8 cellular contexts compared by ENCODE assay signal in the genomic region with DNA sequence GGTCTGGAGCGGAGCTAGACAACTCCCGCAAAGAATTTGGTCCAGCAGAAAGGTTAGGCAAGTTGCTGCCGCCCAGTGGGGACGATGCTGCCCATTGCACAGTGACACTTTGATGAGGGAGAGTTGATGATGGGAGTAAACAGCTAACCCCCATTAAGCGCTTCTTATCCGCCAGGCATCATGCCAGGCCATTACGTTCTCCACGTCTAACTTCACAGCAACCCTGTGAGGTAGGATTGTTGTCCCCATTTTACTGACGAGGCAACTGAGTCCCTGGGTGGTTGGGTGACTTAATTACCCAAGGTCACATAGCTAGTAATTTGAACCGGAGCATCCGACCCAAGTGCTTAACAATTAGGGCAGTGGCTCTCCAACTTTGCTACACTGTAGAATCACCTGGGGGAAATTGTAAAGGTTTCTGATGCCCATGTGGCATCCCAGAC. TPM values are rescaled to one million over a fixed set of nuclear protein-coding genes. Genes with fewer than 3 reads are reported as not detected.
DNase-seq lines count a peak whose midpoint lies in the region; ATAC-seq, FAIRE-seq and TF ChIP-seq lines count a peak whose summit lies in the region.

No MANE protein-coding gene starts in this region.

- CTCF ChIA-PET in IMR-90 (lab: Yijun Ruan, JAX): interaction anchor here (0.8 to 1.6 kb wide), 4 partner anchors 19 to 27 kb away, joined by 3 read pairs; no protein-coding TSS in a partner anchor

- no peak overlapping the region for H2BK5ac ChIP-seq in IMR-90 (ENCODE audit: low read depth, low read length, poor library complexity, severe bottlenecking)

- H2BK15ac ChIP-seq in IMR-90 (ENCODE audit: low read depth, low read length): no peak overlapping the region

- ATAC-seq in IMR-90 (ENCODE audit: low read depth): no peak
- ATAC-seq in GM21786 (IDR thresholded peaks at IDR 0.05; ENCODE audit: unreplicated experiment): no peak

- BruUV-seq in IMR-90 (replicated peaks; lab: Mats Ljungman, UMichigan): no TSS peak

- peak overlapping the region; percentile 42; the same call in 1 of the 2 replicates for H2AK5ac ChIP-seq in IMR-90 (ENCODE audit: low read depth, low read length)

- peak overlapping the region; percentile 97 for H3K4me2 ChIP-seq in IMR-90 (ENCODE audit: low read depth, low read length)
- H3K4me2 ChIP-seq in astrocyte (ENCODE audit: low read length): peak overlapping the region; percentile 93

- H3K56ac ChIP-seq in IMR-90 (ENCODE audit: extremely low read depth, insufficient read depth, low read length): 0 out of 2 replicates have a peak overlapping the region, but pooled peaks have one; percentile 4

- H3K4me1 ChIP-seq in IMR-90 (ENCODE audit: control insufficient read depth, insufficient read depth, low read length): peaks cover 2% of the 10 kb centered on the region
- H3K4me1 ChIP-seq in astrocyte (ENCODE audit: insufficient read depth, low read length): peaks cover 7% of the 10 kb centered on the region
- H3K4me1 ChIP-seq in thyroid gland: peaks cover 18 to 26% of the 10 kb centered on the region in 2 donors

- TF ChIP-seq POLR2A in IMR-90 (IDR thresholded peaks at IDR 0.05; ENCODE audit: low read depth, low read length): no peak
- no peak for TF ChIP-seq POLR2A in thyroid gland (IDR thresholded peaks at IDR 0.05)

- H3K36me3 ChIP-seq in IMR-90 (ENCODE audit: control insufficient read depth, insufficient read depth, low read length) (no peaks in the 10 kb centered on the region), astrocyte (ENCODE audit: insufficient read depth, low read length) (peaks cover 5% of the 10 kb centered on the region), thyroid gland (no peaks in the 10 kb centered on the region)

- no peak overlapping the region for H2BK120ac ChIP-seq in IMR-90 (ENCODE audit: low read depth, low read length)

- H3K9me3 ChIP-seq in IMR-90 (ENCODE audit: control insufficient read depth, insufficient read depth, low read length) (no peaks in the 10 kb centered on the region), astrocyte (ENCODE audit: insufficient read depth, low read depth, low read length) (no peaks in the 10 kb centered on the region), thyroid gland (no peaks in the 10 kb centered on the region)

- peak overlapping the region; percentile 82; the same call in 1 of the 2 replicates for H3K23ac ChIP-seq in IMR-90 (ENCODE audit: low read depth, low read length)

- peak overlapping the region in 1 of 2 experiments; percentile 8; a peak in 1 of 4 replicates for H4K8ac ChIP-seq in IMR-90 (ENCODE audit: low read depth in 2 of 2, low read length in 2 of 2)

- H2BK20ac ChIP-seq in IMR-90 (ENCODE audit: low read depth, low read length): no peak overlapping the region

- WGBS in IMR-90 (ENCODE audit: extremely low coverage in 2 of 2, insufficient read length in 1 of 2), 2 experiments: no CpG with 5 or more reads among the region's 11 CpGs
- 6 to 7% methylated on average over 11 of the region's 11 CpGs for WGBS in thyroid gland, 2 donors

- in situ Hi-C loops in G401 (cut with HindIII; ENCODE audit: low sequenced_read_pairs): no loop called here
- in situ Hi-C loops in IMR-90 (cut with MboI; ENCODE audit: low sequenced_read_pairs): loop anchor here (10.0 to 25.0 kb wide), 2 partner anchors 61 to 264 kb away; a partner anchor contains a TSS

- dilution Hi-C loops in IMR-90 (cut with HindIII; ENCODE audit: low sequenced_read_pairs, unreplicated experiment): no loop called here

- H3K36me3 Mint-ChIP-seq in astrocyte (ENCODE audit: low read depth, unreplicated experiment): no peaks in the 10 kb centered on the region

- H4K5ac ChIP-seq in IMR-90 (ENCODE audit: low read depth, low read length): no peak overlapping the region

- POLR2A ChIA-PET in IMR-90 (lab: Charles Lee; ENCODE audit: unreplicated experiment): no interaction called here

- peak; percentile 35 for DNase-seq in G401 (ENCODE audit: low spot score)
- DNase-seq in IMR-90: no peak
- peak; percentile 16 for DNase-seq in astrocyte (ENCODE audit: low read depth)
- DNase-seq in left kidney (ENCODE audit: low read depth, low spot score): peak; percentile 75
- no peak for DNase-seq in thyroid gland
- no peak for DNase-seq in ecto neural progenitor cell (ENCODE audit: low spot score)
- DNase-seq in foreskin melanocyte: no peak

- H4K20me1 ChIP-seq in IMR-90 (ENCODE audit: insufficient read depth, low read length): peaks cover 45% of the 10 kb centered on the region
- peaks cover 49% of the 10 kb centered on the region for H4K20me1 ChIP-seq in astrocyte (ENCODE audit: insufficient read depth, low read length)

- peak overlapping the region; percentile 97 for H2AK9ac ChIP-seq in IMR-90 (replicated peaks; ENCODE audit: low read depth, low read length, poor library complexity)

- H3K4me1 Mint-ChIP-seq in astrocyte (ENCODE audit: low read depth, unreplicated experiment): peaks cover 11% of the 10 kb centered on the region

- intact Hi-C loops in IMR-90 (cut with micrococcal nuclease) (no loop called here), thyroid gland (cut with DNase I) (no loop called here)

- peak overlapping the region; percentile 67 for H3K4me3 ChIP-seq in IMR-90 (ENCODE audit: insufficient read depth, low read depth, low read length)
- H3K4me3 ChIP-seq in astrocyte (ENCODE audit: insufficient read depth, low read depth, low read length): peak overlapping the region; percentile 81
- H3K4me3 ChIP-seq in thyroid gland (replicated peaks in 1 of 3): peak overlapping the region; percentile 58 to 91 (median 73)

- peaks cover 8% of the 10 kb centered on the region for H3K27me3 Mint-ChIP-seq in astrocyte (ENCODE audit: low read depth, unreplicated experiment)

- H3K27me3 ChIP-seq in IMR-90 (ENCODE audit: control insufficient read depth, insufficient read depth, low read length) (no peaks in the 10 kb centered on the region; the same call in 1 of the 2 replicates), astrocyte (ENCODE audit: insufficient read depth, low read length) (peaks cover 8% of the 10 kb centered on the region), thyroid gland (no peaks in the 10 kb centered on the region)

- peak overlapping the region; percentile 62; the same call in 1 of the 2 replicates for H3K4ac ChIP-seq in IMR-90 (ENCODE audit: low read depth, low read length)

- peak overlapping the region; percentile 17 for H3K14ac ChIP-seq in IMR-90 (replicated peaks; ENCODE audit: low read depth, low read length)

- H3K27ac Mint-ChIP-seq in astrocyte (ENCODE audit: unreplicated experiment): no peak overlapping the region

- H2AFZ ChIP-seq in IMR-90 (replicated peaks; ENCODE audit: low read length, poor library complexity) (peak overlapping the region; percentile 99), astrocyte (ENCODE audit: low read depth, low read length) (peak overlapping the region; percentile 79)

- H3K18ac ChIP-seq in IMR-90 (ENCODE audit: low read depth, low read length): no peak overlapping the region

- TF ChIP-seq CTCF in IMR-90 (conservative IDR thresholded peaks at IDR 0.05; ENCODE audit: low read depth, low read length) (no peak), astrocyte (IDR thresholded peaks at IDR 0.05; ENCODE audit: insufficient read depth, low read depth, low read length) (no peak), thyroid gland (IDR thresholded peaks at IDR 0.05) (peak in 1 of 6 experiments; percentile 16)

- peaks cover 56% of the 10 kb centered on the region for H3K79me2 ChIP-seq in astrocyte (ENCODE audit: insufficient read depth, low read length)

- H3K9ac ChIP-seq in IMR-90 (ENCODE audit: low read depth, low read length): peak overlapping the region; percentile 48
- H3K9ac ChIP-seq in astrocyte (ENCODE audit: low read length): peak overlapping the region; percentile 90

- peaks cover 2% of the 10 kb centered on the region for H3K9me3 Mint-ChIP-seq in astrocyte (ENCODE audit: unreplicated experiment)

- H3K9me1 ChIP-seq in IMR-90 (ENCODE audit: insufficient read depth, low read length): no peaks in the 10 kb centered on the region; the same call in 1 of the 2 replicates

- no peak overlapping the region for H4K91ac ChIP-seq in IMR-90 (ENCODE audit: insufficient read depth, low read depth, low read length)

- peak overlapping the region; percentile 93 for H3K4me3 Mint-ChIP-seq in astrocyte (ENCODE audit: unreplicated experiment)

- H3K27ac ChIP-seq in IMR-90 (ENCODE audit: insufficient read depth, low read length): no peak overlapping the region; the same call in 1 of the 2 replicates
- H3K27ac ChIP-seq in astrocyte (ENCODE audit: low read depth, low read length): peak overlapping the region; percentile 83
- peak overlapping the region in 2 of 3 donors; percentile 72 to 85 for H3K27ac ChIP-seq in thyroid gland

- TF ChIP-seq RAD21 in IMR-90 (IDR thresholded peaks at IDR 0.05; ENCODE audit: low read length): no peak

- H3K79me1 ChIP-seq in IMR-90 (ENCODE audit: low read depth in 1 of 2, low read length in 2 of 2): peaks cover 33 to 45% of the 10 kb centered on the region in 2 experiments

- FAIRE-seq in astrocyte (lab: Jason Lieb, UNC): no peak

TF ChIP-seq in IMR-90, 13 proteins besides CTCF, POLR2A, EP300 and RAD21:
- peak; percentile 71 for TF ChIP-seq RCOR1 (IDR thresholded peaks at IDR 0.05; ENCODE audit: insufficient replicate concordance, low read length)
- TF ChIP-seq CHD1 (IDR thresholded peaks at IDR 0.05; ENCODE audit: low read depth, low read length): no peak
TF ChIP-seq in IMR-90: peak in this region for 1.

RNA-seq across cellular contexts. Expression of a gene that starts 0.7 kb away (rescaled TPM):
- total RNA-seq in G401 (2014; rRNA removed; shearing (Covaris generic)): 4.9 and 8.7 TPM in 2 replicates
- total RNA-seq in IMR-90 (2012; rRNA removed) (30.3 and 32.8 TPM in 2 replicates), astrocyte (39.0 and 40.2 TPM in 2 replicates), thyroid gland (10 to 100 TPM; 53.6 to 79.8 (median 62.1) TPM)
- 11.2 and 12.7 TPM in 2 replicates for polyA plus RNA-seq in IMR-90 (2012; rRNA removed)
- 2.4 and 3.1 TPM in 2 replicates for polyA plus RNA-seq in IMR-90 (2012; cell fraction: cytosol; rRNA removed)
- 6.1 and 45.2 TPM in 2 replicates for polyA plus RNA-seq in IMR-90 (2012; cell fraction: nucleus; rRNA removed; ENCODE audit: low replicate concordance)

RNA-seq across cellular contexts. Expression of a gene that starts 38.2 kb away (rescaled TPM):
- total RNA-seq in G401 (2014; rRNA removed; shearing (Covaris generic)): 64.7 and 97.1 TPM in 2 replicates
- total RNA-seq in IMR-90 (2012; rRNA removed): 5.4 and 6.4 TPM in 2 replicates
- 38.2 and 40.4 TPM in 2 replicates for polyA plus RNA-seq in IMR-90 (2012; rRNA removed)
- polyA plus RNA-seq in IMR-90 (2012; cell fraction: cytosol; rRNA removed): 31.4 and 67.9 TPM in 2 replicates
- polyA plus RNA-seq in IMR-90 (2012; cell fraction: nucleus; rRNA removed; ENCODE audit: low replicate concordance): 82.9 and 92.3 TPM in 2 replicates
- total RNA-seq in astrocyte: 34.2 and 39.3 TPM in 2 replicates
- total RNA-seq in thyroid gland: 10 to 100 TPM; 13.3 to 38.4 (median 18.7) TPM

Comparison
In these comparisons a context has a peak if more than half of its experiments do, and no peak if none do; other contexts are left out.
1. DNase-seq: peak in G401 (single experiment), astrocyte (single experiment) and left kidney (single experiment); none in IMR-90 (single experiment), thyroid gland (0 of 2), ecto neural progenitor cell (single experiment) and foreskin melanocyte (single experiment).
2. Peak in every context shown above with its lines, with median percentiles within 50 percentile points of each other: H3K4me3 ChIP-seq.